ENCODE assay signal across 11 cellular contexts in genomic region chr4:85200106-85200505, GRCh38.
"Had no signal": no experiment of that assay in that cellular context is flagged by ENCODE, and none has a peak within 500 bp of the region (broad histone marks: within the 10 kb centered on the region; RNA-seq: fewer than 3 reads in every experiment).

No MANE protein-coding gene starts in this region.

- H3K27me3 Mint-ChIP-seq: activated naive CD8-positive, alpha-beta T cell treated with anti-CD3 and anti-CD28 coated beads, Interleukin-2, amount 10 ng/mL, durations not matched to agents 7 days and 5 days; progenitor cell of endocrine pancreas; stimulated activated naive CD8-positive, alpha-beta T cell treated with anti-CD3 and anti-CD28 coated beads, Interleukin-15, Interleukin-2, amounts not matched to agents 100 ng/mL and 50 ng/mL, for 24 hours had no signal

- H3K36me3 Mint-ChIP-seq: activated naive CD8-positive, alpha-beta T cell treated with anti-CD3 and anti-CD28 coated beads, Interleukin-2, amount 10 ng/mL, durations not matched to agents 7 days and 5 days had no signal

- ATAC-seq: right cardiac atrium had no signal

- H3K27ac ChIP-seq: upper lobe of left lung had no signal

- H3K27ac Mint-ChIP-seq: activated naive CD8-positive, alpha-beta T cell treated with anti-CD3 and anti-CD28 coated beads, Interleukin-2, amount 10 ng/mL, durations not matched to agents 7 days and 5 days; activated T-helper 1 cell treated with anti-CD3 and anti-CD28 coated beads, Interleukin-12 subunit alpha, Interleukin-12 subunit beta, Interleukin-2, Interleukin-4 antibody, amounts not matched to agents 30 ng/mL and 10 ng/mL and 1 ng/mL, durations not matched to agents 14 hours and 24 hours and 36 hours; progenitor cell of endocrine pancreas; stimulated activated naive CD8-positive, alpha-beta T cell treated with anti-CD3 and anti-CD28 coated beads, Interleukin-15, Interleukin-2, amounts not matched to agents 100 ng/mL and 50 ng/mL, for 24 hours had no signal

- H3K4me3 Mint-ChIP-seq: activated naive CD8-positive, alpha-beta T cell treated with anti-CD3 and anti-CD28 coated beads, Interleukin-2, amount 10 ng/mL, durations not matched to agents 7 days and 5 days; activated T-helper 1 cell treated with anti-CD3 and anti-CD28 coated beads, Interleukin-12 subunit alpha, Interleukin-12 subunit beta, Interleukin-2, Interleukin-4 antibody, amounts not matched to agents 30 ng/mL and 10 ng/mL and 1 ng/mL, durations not matched to agents 14 hours and 24 hours and 36 hours; stimulated activated naive CD8-positive, alpha-beta T cell treated with anti-CD3 and anti-CD28 coated beads, Interleukin-15, Interleukin-2, amounts not matched to agents 100 ng/mL and 50 ng/mL, for 24 hours had no signal

- H3K4me3 ChIP-seq: upper lobe of left lung had no signal

- H3K27me3 ChIP-seq: upper lobe of left lung had no signal

- H3K4me1 ChIP-seq: upper lobe of left lung had no signal

- H3K36me3 ChIP-seq: upper lobe of left lung had no signal

- DNase-seq: activated CD4-positive, CD25-positive, alpha-beta regulatory T cell treated with anti-CD3 and anti-CD28 coated beads, Interleukin-2, amount 50 U/mL, for 72 hours; activated naive CD8-positive, alpha-beta T cell treated with anti-CD3 and anti-CD28 coated beads, Interleukin-2, amount 10 ng/mL, durations not matched to agents 7 days and 5 days; anterior cingulate cortex; right cardiac atrium; small intestine; SW 1271; T-helper 9 cell; upper lobe of left lung had no signal

- H3K4me1 Mint-ChIP-seq: activated naive CD8-positive, alpha-beta T cell treated with anti-CD3 and anti-CD28 coated beads, Interleukin-2, amount 10 ng/mL, durations not matched to agents 7 days and 5 days had no signal
